16 cellular contexts compared by ENCODE assay signal in genomic region chr7:142539901-142540300, GRCh38.
DNase-seq lines count a peak whose midpoint lies in the region; ATAC-seq and TF ChIP-seq lines count a peak whose summit lies in the region.
"Had no signal": no experiment of that assay in that cellular context is flagged by ENCODE, and none has a peak within 500 bp of the region (broad histone marks: within the 10 kb centered on the region; RNA-seq: fewer than 3 reads in every experiment).

No MANE protein-coding gene starts in this region.

- H2BK120ac ChIP-seq in mesenchymal stem cell (ENCODE audit: low read depth, low read length), result no peak overlapping the region

- H2AFZ ChIP-seq in mesenchymal stem cell (ENCODE audit: low read depth, low read length), result no peak overlapping the region

- H3K9ac ChIP-seq in mesenchymal stem cell (ENCODE audit: low read length), result peak overlapping the region; percentile 22

- H3K18ac ChIP-seq in mesenchymal stem cell (ENCODE audit: low read depth in 1 of 2, low read length in 2 of 2), result no peak overlapping the region

- H3K4ac ChIP-seq in mesenchymal stem cell (ENCODE audit: low read depth in 1 of 2, low read length in 2 of 2), result no peak overlapping the region

- H2BK15ac ChIP-seq in mesenchymal stem cell (ENCODE audit: low read depth, poor library complexity, severe bottlenecking), result no peak overlapping the region

- H2AK5ac ChIP-seq in mesenchymal stem cell (ENCODE audit: low read length, severe bottlenecking), result no peak overlapping the region

- H3K36me3 ChIP-seq in mesenchymal stem cell (ENCODE audit: control insufficient read depth in 1 of 2, insufficient read depth in 2 of 2, low read depth in 1 of 2, low read length in 2 of 2), result no peaks in the 10 kb centered on the region
- H3K36me3 ChIP-seq: heart left ventricle, left lung, tibial nerve had no signal

- TF ChIP-seq CTCF in astrocyte of the cerebellum (IDR thresholded peaks at IDR 0.05; ENCODE audit: low read depth, low read length, missing control alignments), result no peak

- no peaks in the 10 kb centered on the region for H3K79me1 ChIP-seq in mesenchymal stem cell (replicated peaks; ENCODE audit: low read length, poor library complexity, severe bottlenecking)

- no peak overlapping the region for H3K23ac ChIP-seq in mesenchymal stem cell (ENCODE audit: low read length in 2 of 2)

- WGBS in mesenchymal stem cell, result no CpG with 5 or more reads among the region's 1 CpG

- no peak overlapping the region for H4K8ac ChIP-seq in mesenchymal stem cell (ENCODE audit: low read length)

- ATAC-seq in activated CD4-positive, CD25-positive, alpha-beta regulatory T cell treated with anti-CD3 and anti-CD28 coated beads, Interleukin-2, amount 50 U/mL, for 24 hours, result peak; percentile 13 to 34
- ATAC-seq in GM18519 (IDR thresholded peaks at IDR 0.05; ENCODE audit: low FRiP score, unreplicated experiment), result no peak
- ATAC-seq: heart left ventricle, left lung had no signal

- H3K14ac ChIP-seq in mesenchymal stem cell (ENCODE audit: low read length in 2 of 2), result no peak overlapping the region

- H3K4me3 ChIP-seq in astrocyte of the cerebellum (ENCODE audit: low read depth, low read length) (no peak overlapping the region), mesenchymal stem cell (ENCODE audit: insufficient read depth in 1 of 2, low read depth in 1 of 2, low read length in 2 of 2) (peak overlapping the region in 1 of 2 experiments; percentile 38)
- H3K4me3 ChIP-seq: heart left ventricle, left lung, tibial nerve had no signal

- no peak for DNase-seq in activated CD4-positive, CD25-positive, alpha-beta regulatory T cell treated with anti-CD3 and anti-CD28 coated beads, Interleukin-2, amount 50 U/mL, for 72 hours
- peak; percentile 87 for DNase-seq in LHCN-M2 (ENCODE audit: low read depth)
- peak; percentile 23 for DNase-seq in astrocyte of the cerebellum (ENCODE audit: low read depth)
- DNase-seq in mesenchymal stem cell, result no peak
- no peak for DNase-seq in ureter (ENCODE audit: low spot score)
- no peak for DNase-seq in GM19238 (ENCODE audit: insufficient read length, low spot score)
- DNase-seq: activated gamma-delta T cell, heart left ventricle, left lung, NCI-H510A treated with DMSO at 0.1 percent for 48 hours, Right ventricle myocardium superior, small intestine had no signal

- no peak overlapping the region for H4K91ac ChIP-seq in mesenchymal stem cell (ENCODE audit: low read length)

- H3K9me3 ChIP-seq in mesenchymal stem cell (ENCODE audit: control insufficient read depth, low read length), result no peaks in the 10 kb centered on the region
- H3K9me3 ChIP-seq: heart left ventricle, left lung, tibial nerve had no signal

- no peak overlapping the region for H2BK5ac ChIP-seq in mesenchymal stem cell (ENCODE audit: low read depth, low read length, poor library complexity, severe bottlenecking)

- no peak overlapping the region for H2BK12ac ChIP-seq in mesenchymal stem cell (ENCODE audit: low read length in 2 of 2)

- H3K27me3 ChIP-seq in mesenchymal stem cell (ENCODE audit: control insufficient read depth in 1 of 2, insufficient read depth in 1 of 2, low read length in 2 of 2), result no peaks in the 10 kb centered on the region
- H3K27me3 ChIP-seq: tibial nerve had no signal

- peaks cover 5% of the 10 kb centered on the region for H3K4me1 ChIP-seq in mesenchymal stem cell (ENCODE audit: control insufficient read depth, insufficient read depth, low read depth, low read length)
- H3K4me1 ChIP-seq: left lung had no signal

- no peak overlapping the region for H3K27ac ChIP-seq in mesenchymal stem cell (ENCODE audit: low read length, poor library complexity, severe bottlenecking)
- H3K27ac ChIP-seq: heart left ventricle, left lung, tibial nerve, VCaP had no signal

- H3K4me2 ChIP-seq in mesenchymal stem cell (ENCODE audit: low read length, poor library complexity, severe bottlenecking), result no peak overlapping the region

- in situ Hi-C loops in astrocyte of the cerebellum (cut with HindIII; ENCODE audit: low sequenced_read_pairs), result no loop called here

Comparison
In these comparisons a context has a peak if more than half of its experiments do, and no peak if none do; other contexts are left out.
1. DNase-seq: peak in LHCN-M2 (single experiment) and astrocyte of the cerebellum (single experiment); none in activated CD4-positive, CD25-positive, alpha-beta regulatory T cell treated with anti-CD3 and anti-CD28 coated beads, Interleukin-2, amount 50 U/mL, for 72 hours (single experiment), mesenchymal stem cell (single experiment), ureter (single experiment) and GM19238 (single experiment).